Comparison of ENCODE assay signal across 9 cellular contexts in genomic region chr15:67148196-67148701, GRCh38.
DNase-seq lines count a peak whose midpoint lies in the region; ATAC-seq and TF ChIP-seq lines count a peak whose summit lies in the region.
"Had no signal": no experiment of that assay in that cellular context is flagged by ENCODE, and none has a peak within 500 bp of the region (broad histone marks: within the 10 kb centered on the region; RNA-seq: fewer than 3 reads in every experiment).

No MANE protein-coding gene starts in this region.

- TF ChIP-seq CTCF in left ventricle myocardium inferior (IDR thresholded peaks at IDR 0.05; ENCODE audit: borderline replicate concordance) (no peak), SK-N-SH (IDR thresholded peaks at IDR 0.05) (no peak), fibroblast of villous mesenchyme (IDR thresholded peaks at IDR 0.05; ENCODE audit: insufficient read depth, low read depth, low read length) (no peak), uterus (IDR thresholded peaks at IDR 0.05) (no peak)

- CTCF ChIA-PET in SK-N-SH (lab: Yijun Ruan, JAX): no interaction called here

- peak in 1 of 2 experiments; percentile 42; a peak in 1 of 4 replicates for TF ChIP-seq EP300 in SK-N-SH (IDR thresholded peaks at IDR 0.05; ENCODE audit: borderline replicate concordance in 1 of 2, low read depth in 1 of 2, low read length in 1 of 2)

- POLR2A ChIA-PET in SK-N-SH (lab: Yijun Ruan, JAX): no interaction called here

- H4K20me1 ChIP-seq in SK-N-SH (ENCODE audit: insufficient read depth): no peaks in the 10 kb centered on the region

- H2AFZ ChIP-seq in SK-N-SH (ENCODE audit: low read depth): no peak overlapping the region
- H2AFZ ChIP-seq: parathyroid adenoma had no signal

- no peak for ATAC-seq in Right ventricle myocardium inferior
- no peak for ATAC-seq in HG02973 (IDR thresholded peaks at IDR 0.05; ENCODE audit: unreplicated experiment)

- no peak for TF ChIP-seq POLR2A in uterus (IDR thresholded peaks at IDR 0.05)

- peaks cover 82% of the 10 kb centered on the region for H3K79me2 ChIP-seq in SK-N-SH (ENCODE audit: insufficient read depth)
- H3K79me2 ChIP-seq: parathyroid adenoma had no signal

- H3K36me3 ChIP-seq in left ventricle myocardium inferior (no peaks in the 10 kb centered on the region), SK-N-SH (replicated peaks in 1 of 2; ENCODE audit: control insufficient read depth in 1 of 2, insufficient read depth in 2 of 2, low read length in 1 of 2) (peaks cover 0 to 3% of the 10 kb centered on the region in 2 experiments), uterus (no peaks in the 10 kb centered on the region)

- H3F3A ChIP-seq in SK-N-SH (replicated peaks; ENCODE audit: insufficient read depth): peaks cover 63% of the 10 kb centered on the region

- WGBS in SK-N-SH (ENCODE audit: low lambda C conversion rate): 37% methylated on average over 6 of the region's 6 CpGs

- DNase-seq in left ventricle myocardium inferior: no peak
- no peak for DNase-seq in Right ventricle myocardium inferior (ENCODE audit: missing footprints)
- DNase-seq in SK-N-SH: no peak
- DNase-seq in fibroblast of villous mesenchyme (ENCODE audit: low read depth): peak; percentile 91
- DNase-seq in uterus: no peak
- DNase-seq in NCI-H2171 treated with DMSO at 0.1 percent for 48 hours (lab: John Stamatoyannopoulos, UW): no peak
- DNase-seq in NCI-H345 treated with DMSO at 0.1 percent for 48 hours (lab: John Stamatoyannopoulos, UW; ENCODE audit: unreplicated experiment): no peak

- peak overlapping the region; percentile 74 for H3K4me2 ChIP-seq in SK-N-SH

- H3K9me3 ChIP-seq in left ventricle myocardium inferior (replicated peaks): no peaks in the 10 kb centered on the region
- H3K9me3 ChIP-seq in SK-N-SH: no peaks in the 10 kb centered on the region
- H3K9me3 ChIP-seq in uterus: no peaks in the 10 kb centered on the region

- no peaks in the 10 kb centered on the region for H3K27me3 ChIP-seq in left ventricle myocardium inferior (ENCODE audit: low read depth)
- H3K27me3 ChIP-seq in SK-N-SH (ENCODE audit: insufficient read depth): no peaks in the 10 kb centered on the region
- no peaks in the 10 kb centered on the region for H3K27me3 ChIP-seq in uterus

- peak overlapping the region; percentile 78 for H3K9ac ChIP-seq in SK-N-SH
- H3K9ac ChIP-seq: parathyroid adenoma had no signal

- intact Hi-C loops in left ventricle myocardium inferior (cut with micrococcal nuclease): no loop called here
- intact Hi-C loops in Right ventricle myocardium inferior (cut with DNase I): no loop called here
- intact Hi-C loops in uterus (cut with DNase I; ENCODE audit: low total_unique reads): loop anchor here (5.0 kb wide), 1 partner anchor 39 kb away; no protein-coding TSS in a partner anchor

- no peak for TF ChIP-seq RAD21 in SK-N-SH (IDR thresholded peaks at IDR 0.05; ENCODE audit: low read length)

- H3K9me2 ChIP-seq in SK-N-SH: no peaks in the 10 kb centered on the region

- H3K4me1 ChIP-seq in left ventricle myocardium inferior (peaks cover 89% of the 10 kb centered on the region), SK-N-SH (ENCODE audit: control insufficient read depth in 1 of 2, insufficient read depth in 2 of 2, low read depth in 1 of 2, low read length in 1 of 2) (peaks cover 31 to 70% of the 10 kb centered on the region in 2 experiments), uterus (peaks cover 33 to 42% of the 10 kb centered on the region in 2 donors)

- H3K27ac ChIP-seq in left ventricle myocardium inferior (replicated peaks) (peak overlapping the region; percentile 84), SK-N-SH (ENCODE audit: low read depth in 2 of 2, low read length in 1 of 2) (peak overlapping the region; percentile 59 to 99), uterus (peak overlapping the region; percentile 88 to 91)
- H3K27ac ChIP-seq: parathyroid adenoma had no signal

- no peak overlapping the region for H3K4me3 ChIP-seq in left ventricle myocardium inferior
- no peak overlapping the region for H3K4me3 ChIP-seq in SK-N-SH (ENCODE audit: low read depth in 2 of 2, low read length in 1 of 2)
- H3K4me3 ChIP-seq in fibroblast of villous mesenchyme (ENCODE audit: low read depth, low read length): no peak overlapping the region
- no peak overlapping the region for H3K4me3 ChIP-seq in uterus

TF ChIP-seq in SK-N-SH, 30 proteins besides CTCF, POLR2A, EP300 and RAD21:
- TF ChIP-seq RFX5 (IDR thresholded peaks at IDR 0.05; ENCODE audit: low read length) (peak; percentile 86), MEF2A (IDR thresholded peaks at IDR 0.05; ENCODE audit: borderline replicate concordance, low read depth) (no peak), FOSL2 (IDR thresholded peaks at IDR 0.05; ENCODE audit: borderline replicate concordance, low read depth) (peak; percentile 45; the same call in 1 of the 2 replicates), TEAD4 (IDR thresholded peaks at IDR 0.05; ENCODE audit: borderline replicate concordance, insufficient read depth) (peak; percentile 54; the same call in 1 of the 2 replicates), SMC3 (IDR thresholded peaks at IDR 0.05; ENCODE audit: low read depth, low read length) (no peak), PBX3 (IDR thresholded peaks at IDR 0.05) (peak; percentile 38; the same call in 1 of the 2 replicates), JUND (IDR thresholded peaks at IDR 0.05) (peak; percentile 54), SIN3A (IDR thresholded peaks at IDR 0.05; ENCODE audit: borderline replicate concordance, low read depth, low read length) (0 out of 2 replicates have a peak, but pooled peaks have one; percentile 60), TCF12 (IDR thresholded peaks at IDR 0.05) (peak; percentile 67), NFIC (IDR thresholded peaks at IDR 0.05; ENCODE audit: borderline replicate concordance) (peak; percentile 27; the same call in 1 of the 2 replicates), YY1 (IDR thresholded peaks at IDR 0.05; ENCODE audit: low read depth) (no peak), USF1 (IDR thresholded peaks at IDR 0.05; ENCODE audit: borderline replicate concordance, low read depth) (no peak)
- TF ChIP-seq, protein P1, sequence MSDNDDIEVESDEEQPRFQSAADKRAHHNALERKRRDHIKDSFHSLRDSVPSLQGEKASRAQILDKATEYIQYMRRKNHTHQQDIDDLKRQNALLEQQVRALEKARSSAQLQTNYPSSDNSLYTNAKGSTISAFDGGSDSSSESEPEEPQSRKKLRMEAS (IDR thresholded peaks at IDR 0.05; ENCODE audit: low read depth): 0 out of 2 replicates have a peak, but pooled peaks have one; percentile 37
TF ChIP-seq in SK-N-SH: peak in this region for 9.
